In genomic region chr2:217944366-217944765, GRCh38 we compare ENCODE assay signal across 11 cellular contexts. TPM values are rescaled to one million over a fixed set of nuclear protein-coding genes. Genes with fewer than 3 reads are reported as not detected.
A peak's percentile ranks its signal among the peaks of the same experiment; 100 is the strongest.
DNase-seq lines count a peak whose midpoint lies in the region; ATAC-seq, FAIRE-seq and TF ChIP-seq lines count a peak whose summit lies in the region.
"Had no signal": no experiment of that assay in that cellular context is flagged by ENCODE, and none has a peak within 500 bp of the region (broad histone marks: within the 10 kb centered on the region; RNA-seq: fewer than 3 reads in every experiment).

No MANE protein-coding gene starts in this region.

- H3K27me3 Mint-ChIP-seq in astrocyte (ENCODE audit: low read depth, unreplicated experiment) = peaks cover 3% of the 10 kb centered on the region

- no peak for TF ChIP-seq CTCF in astrocyte (IDR thresholded peaks at IDR 0.05; ENCODE audit: insufficient read depth, low read depth, low read length)

- 65 to 68% methylated on average over 1 to 3 of the region's 3 CpGs for WGBS in GM23248 (ENCODE audit: low coverage in 1 of 2, low lambda C conversion rate in 2 of 2, missing lambda C conversion rate in 2 of 2), 2 experiments

- H3K36me3 Mint-ChIP-seq in astrocyte (ENCODE audit: low read depth, unreplicated experiment) = peaks cover 21% of the 10 kb centered on the region
- H3K36me3 Mint-ChIP-seq: brain; CD4-positive, alpha-beta memory T cell had no signal

- peaks cover 39% of the 10 kb centered on the region for H3K4me1 Mint-ChIP-seq in astrocyte (ENCODE audit: low read depth, unreplicated experiment)
- H3K4me1 Mint-ChIP-seq: activated T-helper 17 cell treated with anti-CD3 and anti-CD28 coated beads, Interleukin-2, amount 50 U/mL, for 72 hours; CD4-positive, alpha-beta memory T cell had no signal

- no peaks in the 10 kb centered on the region for H3K27me3 ChIP-seq in GM23248 (replicated peaks; ENCODE audit: insufficient read depth)
- H3K27me3 ChIP-seq in astrocyte (ENCODE audit: insufficient read depth, low read length) = no peaks in the 10 kb centered on the region
- H3K27me3 ChIP-seq in muscle layer of colon (ENCODE audit: control insufficient read depth in 1 of 2, insufficient read depth in 2 of 2, low read length in 2 of 2) = no peaks in the 10 kb centered on the region
- H3K27me3 ChIP-seq in subcutaneous abdominal adipose tissue (ENCODE audit: control insufficient read depth in 5 of 5, insufficient read depth in 4 of 5, low read length in 5 of 5) = no peaks in the 10 kb centered on the region

- H3F3A ChIP-seq in GM23248 (ENCODE audit: insufficient read depth) = peaks cover 17% of the 10 kb centered on the region

- H3K27ac ChIP-seq in GM23248 (peak overlapping the region; percentile 14), astrocyte (ENCODE audit: low read depth, low read length) (no peak overlapping the region), muscle layer of colon (ENCODE audit: low read depth, low read length) (peak overlapping the region; percentile 97), subcutaneous abdominal adipose tissue (ENCODE audit: low read depth, low read length) (peak overlapping the region; percentile 99)

- H3K9me3 ChIP-seq in GM23248 (ENCODE audit: low read depth) = no peaks in the 10 kb centered on the region
- no peaks in the 10 kb centered on the region for H3K9me3 ChIP-seq in astrocyte (ENCODE audit: insufficient read depth, low read depth, low read length)
- H3K9me3 ChIP-seq in muscle layer of colon (ENCODE audit: low read length) = no peaks in the 10 kb centered on the region
- no peaks in the 10 kb centered on the region for H3K9me3 ChIP-seq in subcutaneous abdominal adipose tissue (ENCODE audit: control insufficient read depth in 5 of 5, low read length in 5 of 5)

- ATAC-seq in HG03175 (IDR thresholded peaks at IDR 0.05; ENCODE audit: unreplicated experiment) (no peak), GM19467 (IDR thresholded peaks at IDR 0.05; ENCODE audit: unreplicated experiment) (no peak)

- DNase-seq in GM23248 (no peak), astrocyte (ENCODE audit: low read depth) (no peak), cerebellar nuclear complex (lab: John Stamatoyannopoulos, UW) (no peak)
- DNase-seq: CD4-positive, alpha-beta memory T cell; MM.1S had no signal

- H3K4me3 ChIP-seq in GM23248 (peak overlapping the region; percentile 79), astrocyte (ENCODE audit: insufficient read depth, low read depth, low read length) (no peak overlapping the region), muscle layer of colon (ENCODE audit: low read depth in 1 of 2, low read length in 2 of 2) (peak overlapping the region; percentile 85 to 92), subcutaneous abdominal adipose tissue (ENCODE audit: low read depth in 1 of 5, low read length in 5 of 5) (peak overlapping the region; percentile 9 to 99 (median 93))

- H3K9me2 ChIP-seq in GM23248 (ENCODE audit: insufficient read depth) = no peaks in the 10 kb centered on the region

- H3K79me2 ChIP-seq in GM23248 (ENCODE audit: insufficient read depth) (peaks cover 100% of the 10 kb centered on the region), astrocyte (ENCODE audit: insufficient read depth, low read length) (peaks cover 77% of the 10 kb centered on the region)

- FAIRE-seq in astrocyte (lab: Jason Lieb, UNC) = no peak

- H3K9me3 Mint-ChIP-seq in astrocyte (ENCODE audit: unreplicated experiment) = peaks cover 2% of the 10 kb centered on the region
- H3K9me3 Mint-ChIP-seq: activated T-helper 17 cell treated with anti-CD3 and anti-CD28 coated beads, Interleukin-2, amount 50 U/mL, for 72 hours; CD4-positive, alpha-beta memory T cell had no signal

- H3K4me2 ChIP-seq in GM23248 (ENCODE audit: unreplicated experiment) (peak overlapping the region; percentile 86), astrocyte (ENCODE audit: low read length) (peak overlapping the region; percentile 99)

- H3K36me3 ChIP-seq in GM23248 (ENCODE audit: low read depth) = no peaks in the 10 kb centered on the region
- H3K36me3 ChIP-seq in astrocyte (ENCODE audit: insufficient read depth, low read length) = no peaks in the 10 kb centered on the region
- no peaks in the 10 kb centered on the region for H3K36me3 ChIP-seq in muscle layer of colon (ENCODE audit: insufficient read depth, low read length)
- peaks cover 0 to 7% (median 0%) of the 10 kb centered on the region in 5 donors for H3K36me3 ChIP-seq in subcutaneous abdominal adipose tissue (ENCODE audit: control insufficient read depth in 5 of 5, insufficient read depth in 5 of 5, low read length in 5 of 5)

- H4K20me1 ChIP-seq in GM23248 (ENCODE audit: insufficient read depth) = no peaks in the 10 kb centered on the region
- peaks cover 91% of the 10 kb centered on the region for H4K20me1 ChIP-seq in astrocyte (ENCODE audit: insufficient read depth, low read length)

- no peak overlapping the region for H2AFZ ChIP-seq in GM23248
- H2AFZ ChIP-seq in astrocyte (ENCODE audit: low read depth, low read length) = no peak overlapping the region

- H3K9ac ChIP-seq in GM23248 (peak overlapping the region; percentile 76; the same call in 1 of the 2 replicates), astrocyte (ENCODE audit: low read length) (peak overlapping the region; percentile 87), muscle layer of colon (ENCODE audit: low read length) (peak overlapping the region; percentile 49), subcutaneous abdominal adipose tissue (ENCODE audit: low read length in 5 of 5) (peak overlapping the region in 4 of 5 donors; percentile 16 to 83 (median 77))

- peaks cover 34% of the 10 kb centered on the region for H3K4me1 ChIP-seq in GM23248 (ENCODE audit: insufficient read depth)
- H3K4me1 ChIP-seq in astrocyte (ENCODE audit: insufficient read depth, low read length) = peaks cover 42% of the 10 kb centered on the region
- peaks cover 59% of the 10 kb centered on the region for H3K4me1 ChIP-seq in muscle layer of colon (ENCODE audit: insufficient read depth, low read length)
- H3K4me1 ChIP-seq in subcutaneous abdominal adipose tissue (ENCODE audit: control insufficient read depth in 5 of 5, insufficient read depth in 5 of 5, low read length in 5 of 5) = peaks cover 8 to 89% (median 81%) of the 10 kb centered on the region in 5 donors

- H3K27ac Mint-ChIP-seq in astrocyte (ENCODE audit: unreplicated experiment) = peak overlapping the region; percentile 23
- H3K27ac Mint-ChIP-seq: activated T-helper 17 cell treated with anti-CD3 and anti-CD28 coated beads, Interleukin-2, amount 50 U/mL, for 72 hours had no signal

- peak overlapping the region; percentile 96 for H3K4me3 Mint-ChIP-seq in astrocyte (ENCODE audit: unreplicated experiment)
- H3K4me3 Mint-ChIP-seq: activated T-helper 17 cell treated with anti-CD3 and anti-CD28 coated beads, Interleukin-2, amount 50 U/mL, for 72 hours; CD4-positive, alpha-beta memory T cell had no signal

- in situ Hi-C loops in GM23248 (cut with MboI) = no loop called here

RNA-seq across cellular contexts. Expression of gene TNS1, which starts 58.4 kb away (rescaled TPM):
- 99.3 and 104 TPM in 2 replicates for total RNA-seq in GM23248 (2014; rRNA removed; shearing (Covaris generic))
- 78.6 and 81.6 TPM in 2 replicates for polyA plus RNA-seq in GM23248 (2016; fragmentation: Nextera tagmentation; extraction: Ambion mirVana)
- 219 and 264 TPM in 2 replicates for total RNA-seq in astrocyte
- polyA plus RNA-seq: CD4-positive, alpha-beta memory T cell had no signal
